ENCODE assay signal across 17 cellular contexts in the genomic region with DNA sequence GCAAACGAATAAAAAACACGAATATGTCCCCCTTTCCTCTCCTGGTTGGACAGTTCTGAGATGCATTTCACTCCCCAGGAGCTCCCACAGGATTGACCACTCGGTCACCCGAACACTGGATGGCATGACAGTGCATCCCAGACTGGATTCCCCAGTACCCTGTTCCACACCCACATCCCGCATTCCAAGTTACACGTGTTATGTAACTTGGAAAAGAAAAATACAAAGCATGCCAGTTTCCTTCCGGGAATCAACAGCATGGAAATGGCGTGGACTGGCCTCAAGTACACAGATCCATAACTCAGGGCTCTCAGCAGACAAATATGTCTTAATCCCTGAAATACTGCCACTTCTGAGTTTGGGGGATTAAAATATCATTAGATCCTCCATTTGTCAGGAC. TPM values are rescaled to one million over a fixed set of nuclear protein-coding genes. Genes with fewer than 3 reads are reported as not detected.
DNase-seq lines count a peak whose midpoint lies in the region; ATAC-seq and TF ChIP-seq lines count a peak whose summit lies in the region.
"Had no signal": no experiment of that assay in that cellular context is flagged by ENCODE, and none has a peak within 500 bp of the region (broad histone marks: within the 10 kb centered on the region; RNA-seq: fewer than 3 reads in every experiment).

No MANE protein-coding gene starts in this region.

- peak; percentile 17 for ATAC-seq in omental fat pad (ENCODE audit: low FRiP score)
- no peak for ATAC-seq in GM19035 (IDR thresholded peaks at IDR 0.05; ENCODE audit: unreplicated experiment)

- TF ChIP-seq CTCF in fibroblast of the aortic adventitia (IDR thresholded peaks at IDR 0.05; ENCODE audit: insufficient read depth, low read length) (no peak), omental fat pad (IDR thresholded peaks at IDR 0.05) (no peak)

- H3K4me3 ChIP-seq in fibroblast of the aortic adventitia (ENCODE audit: low read depth, low read length), result no peak overlapping the region

- DNase-seq in AG08395 (ENCODE audit: low spot score) (peak; percentile 42), GM03348 (ENCODE audit: low spot score) (peak; percentile 53), fibroblast of the aortic adventitia (ENCODE audit: low read depth) (peak; percentile 55), omental fat pad (ENCODE audit: low spot score) (no peak), AML-193 (lab: John Stamatoyannopoulos, UW) (no peak), foreskin melanocyte (no peak), DMS79 treated with DMSO at 0.1 percent for 48 hours (lab: John Stamatoyannopoulos, UW) (no peak)
- DNase-seq: DND-41, H9, MV-4-11, NCI-H187, NCI-H2107, NCI-H2227 treated with DMSO at 0.1 percent for 48 hours, NCI-H510A treated with DMSO at 0.1 percent for 48 hours, NCI-H774, SHP77 had no signal

RNA-seq across cellular contexts. Expression of gene KLHL36, which starts 12.6 kb away (rescaled TPM):
- total RNA-seq in fibroblast of the aortic adventitia (ENCODE audit: low replicate concordance) (33.8 and 50.5 TPM in 2 replicates), omental fat pad (10 to 100 TPM; 60.0 to 72.2 (median 65.8) TPM)

RNA-seq across cellular contexts. Expression of gene COTL1, which starts 17.8 kb away (rescaled TPM):
- total RNA-seq in fibroblast of the aortic adventitia (ENCODE audit: low replicate concordance) (63.0 and 134 TPM in 2 replicates), omental fat pad (10 to 100 TPM; 55.3 to 95.1 (median 78.4) TPM)

Comparison
In these comparisons a context has a peak if more than half of its experiments do, and no peak if none do; other contexts are left out.
1. DNase-seq: peak in AG08395 (single experiment), GM03348 (single experiment) and fibroblast of the aortic adventitia (single experiment); none in omental fat pad (single experiment), AML-193 (0 of 2), foreskin melanocyte (single experiment) and DMS79 treated with DMSO at 0.1 percent for 48 hours (single experiment).